In genomic region chr11:43943931-43944751, GRCh38 we compare ENCODE assay signal across 8 cellular contexts. TPM values are rescaled to one million over a fixed set of nuclear protein-coding genes. Genes with fewer than 3 reads are reported as not detected.
DNase-seq lines count a peak whose midpoint lies in the region; ATAC-seq and TF ChIP-seq lines count a peak whose summit lies in the region.

No MANE protein-coding gene starts in this region.

- DNase-seq in activated CD4-positive, alpha-beta T cell treated with anti-CD3 and anti-CD28 coated beads, Interleukin-2, amount 10 ng/mL, durations not matched to agents 7 days and 5 days, result no peak
- DNase-seq in activated CD4-positive, alpha-beta T cell treated with anti-CD3 and anti-CD28 coated beads for 4 hours, result no peak
- DNase-seq in activated naive CD4-positive, alpha-beta T cell treated with anti-CD3 and anti-CD28 coated beads, Interleukin-2, amount 50 U/mL, for 72 hours (ENCODE audit: low spot score in 2 of 2), result peak; percentile 53 to 72
- DNase-seq in iPS DF 6.9 (ENCODE audit: low read depth, low spot score) (no peak), GM20000 (ENCODE audit: low spot score) (no peak), HuH-7.5 (ENCODE audit: low spot score) (no peak)
- no peak for DNase-seq in activated CD4-positive, CD25-positive, alpha-beta regulatory T cell treated with anti-CD3 and anti-CD28 coated beads, Interleukin-2, amount 50 U/mL, for 72 hours

- H3K36me3 ChIP-seq in iPS DF 6.9 (ENCODE audit: control insufficient read depth, insufficient read depth, low read length), result no peaks in the 10 kb centered on the region; the same call in 1 of the 2 replicates

- peak; percentile 76 to 94 for ATAC-seq in activated naive CD4-positive, alpha-beta T cell treated with anti-CD3 and anti-CD28 coated beads, Interleukin-2, amount 50 U/mL, for 72 hours

- peak overlapping the region; percentile 81 for H3K4me3 Mint-ChIP-seq in activated CD4-positive, alpha-beta T cell treated with anti-CD3 and anti-CD28 coated beads, Interleukin-2, amount 10 ng/mL, durations not matched to agents 7 days and 5 days

- H3K27ac Mint-ChIP-seq in activated CD4-positive, alpha-beta T cell treated with anti-CD3 and anti-CD28 coated beads, Interleukin-2, amount 10 ng/mL, durations not matched to agents 7 days and 5 days, result no peak overlapping the region
- H3K27ac Mint-ChIP-seq in activated naive CD4-positive, alpha-beta T cell treated with anti-CD3 and anti-CD28 coated beads, Interleukin-2, amount 50 U/mL, for 72 hours, result no peak overlapping the region

- H3K27ac ChIP-seq in iPS DF 6.9 (ENCODE audit: low read length), result no peak overlapping the region
- H3K27ac ChIP-seq in skin epidermis, result peak overlapping the region in 11 of 21 experiments; percentile 3 to 91 (median 81)

- H3K4me1 ChIP-seq in iPS DF 6.9 (ENCODE audit: control insufficient read depth, insufficient read depth, low read length), result no peaks in the 10 kb centered on the region; the same call in 1 of the 2 replicates

- H3K4me1 Mint-ChIP-seq in activated CD4-positive, alpha-beta T cell treated with anti-CD3 and anti-CD28 coated beads, Interleukin-2, amount 10 ng/mL, durations not matched to agents 7 days and 5 days, result peaks cover 20% of the 10 kb centered on the region

- H3K4me3 ChIP-seq in iPS DF 6.9 (ENCODE audit: low read length), result peak overlapping the region; percentile 33; the same call in 1 of the 2 replicates
- H3K4me3 ChIP-seq in skin epidermis, result peak overlapping the region; percentile 44 to 51 (median 46)

- peaks cover 25% of the 10 kb centered on the region for H3K27me3 ChIP-seq in iPS DF 6.9 (ENCODE audit: control insufficient read depth, insufficient read depth, low read length)

- CTCF ChIA-PET in activated CD4-positive, alpha-beta T cell treated with anti-CD3 and anti-CD28 coated beads, Interleukin-2, amount 10 ng/mL, durations not matched to agents 7 days and 5 days (lab: Charles Lee), result interaction anchor here (1.0 to 2.2 kb wide), 2 partner anchors 22 to 26 kb away, joined by 4 to 5 read pairs; no protein-coding TSS in a partner anchor

- no CpG with 5 or more reads among the region's 54 CpGs for WGBS in iPS DF 6.9 (ENCODE audit: insufficient coverage, insufficient read length)

- peaks cover 2% of the 10 kb centered on the region for H3K36me3 Mint-ChIP-seq in activated CD4-positive, alpha-beta T cell treated with anti-CD3 and anti-CD28 coated beads, Interleukin-2, amount 10 ng/mL, durations not matched to agents 7 days and 5 days (ENCODE audit: low read depth)
- H3K36me3 Mint-ChIP-seq in activated naive CD4-positive, alpha-beta T cell treated with anti-CD3 and anti-CD28 coated beads, Interleukin-2, amount 50 U/mL, for 72 hours, result peaks cover 6 to 11% of the 10 kb centered on the region in 2 donors

- no peaks in the 10 kb centered on the region for H3K9me3 ChIP-seq in iPS DF 6.9 (ENCODE audit: control insufficient read depth, insufficient read depth, low read length)

- POLR2A ChIA-PET in activated CD4-positive, alpha-beta T cell treated with anti-CD3 and anti-CD28 coated beads, Interleukin-2, amount 10 ng/mL, durations not matched to agents 7 days and 5 days (lab: Charles Lee), result no interaction called here

- peaks cover 63% of the 10 kb centered on the region for H3K27me3 Mint-ChIP-seq in activated CD4-positive, alpha-beta T cell treated with anti-CD3 and anti-CD28 coated beads, Interleukin-2, amount 10 ng/mL, durations not matched to agents 7 days and 5 days

- TF ChIP-seq CTCF in GM20000 (IDR thresholded peaks at IDR 0.05; ENCODE audit: extremely low read depth, missing control alignments), result no peak

- no peaks in the 10 kb centered on the region for H3K9me3 Mint-ChIP-seq in activated CD4-positive, alpha-beta T cell treated with anti-CD3 and anti-CD28 coated beads, Interleukin-2, amount 10 ng/mL, durations not matched to agents 7 days and 5 days
- no peaks in the 10 kb centered on the region for H3K9me3 Mint-ChIP-seq in activated naive CD4-positive, alpha-beta T cell treated with anti-CD3 and anti-CD28 coated beads, Interleukin-2, amount 50 U/mL, for 72 hours

RNA-seq across cellular contexts. Expression of gene C11orf96, which starts 1.7 kb away (rescaled TPM):
- not detected for total RNA-seq in activated CD4-positive, alpha-beta T cell treated with anti-CD3 and anti-CD28 coated beads, Interleukin-2, amount 10 ng/mL, durations not matched to agents 7 days and 5 days
- under 1 TPM; 0.11 to 0.49 TPM for total RNA-seq in activated naive CD4-positive, alpha-beta T cell treated with anti-CD3 and anti-CD28 coated beads, Interleukin-2, amount 50 U/mL, for 72 hours

Comparison
In these comparisons a context has a peak if more than half of its experiments do, and no peak if none do; other contexts are left out.
1. DNase-seq: peak in activated naive CD4-positive, alpha-beta T cell treated with anti-CD3 and anti-CD28 coated beads, Interleukin-2, amount 50 U/mL, for 72 hours (2 of 2); none in activated CD4-positive, alpha-beta T cell treated with anti-CD3 and anti-CD28 coated beads, Interleukin-2, amount 10 ng/mL, durations not matched to agents 7 days and 5 days (single experiment), activated CD4-positive, alpha-beta T cell treated with anti-CD3 and anti-CD28 coated beads for 4 hours (0 of 2), iPS DF 6.9 (single experiment), GM20000 (single experiment), HuH-7.5 (single experiment) and activated CD4-positive, CD25-positive, alpha-beta regulatory T cell treated with anti-CD3 and anti-CD28 coated beads, Interleukin-2, amount 50 U/mL, for 72 hours (single experiment).